Comparison of ENCODE assay signal across 7 cellular contexts in genomic region chr17:16987830-16988601, GRCh38. TPM values are rescaled to one million over a fixed set of nuclear protein-coding genes. Genes with fewer than 3 reads are reported as not detected.
DNase-seq lines count a peak whose midpoint lies in the region; ATAC-seq, FAIRE-seq and TF ChIP-seq lines count a peak whose summit lies in the region.

No MANE protein-coding gene starts in this region.

- no peaks in the 10 kb centered on the region for H3K4me1 ChIP-seq in psoas muscle

- no peaks in the 10 kb centered on the region for H3K36me3 ChIP-seq in psoas muscle (ENCODE audit: insufficient read depth in 1 of 2, low read depth in 1 of 2)

- TF ChIP-seq CTCF in psoas muscle (IDR thresholded peaks at IDR 0.05), result no peak

- intact Hi-C loops in psoas muscle (cut with DNase I), result loop anchor here in 1 of 2 donors (5.0 kb wide), 1 partner anchor 66 kb away; no protein-coding TSS in a partner anchor

- H3K4me3 ChIP-seq in psoas muscle, result no peak overlapping the region

- 44 to 53% (median 50%) methylated on average over 11 of the region's 11 CpGs for WGBS in psoas muscle, 3 donors

- FAIRE-seq in frontal cortex (lab: Jason Lieb, UNC), result no peak

- H3K9me3 ChIP-seq in psoas muscle, result no peaks in the 10 kb centered on the region

- no peaks in the 10 kb centered on the region for H3K27me3 ChIP-seq in psoas muscle (ENCODE audit: insufficient read depth in 3 of 3, low read length in 2 of 3)

- H3K27ac ChIP-seq in psoas muscle, result no peak overlapping the region

- DNase-seq in NOMO-1 (lab: John Stamatoyannopoulos, UW; ENCODE audit: unreplicated experiment in 2 of 2) (peak; percentile 92 to 94), activated T-cell treated with anti-CD3 and anti-CD28 coated beads for 24 hours (ENCODE audit: low read depth) (peak; percentile 52), frontal cortex (ENCODE audit: low spot score in 2 of 2) (peak; percentile 49 to 65), psoas muscle (peak; percentile 76 to 84), NCI-H1436 treated with DMSO at 0.1 percent for 48 hours (lab: John Stamatoyannopoulos, UW) (no peak)

- ATAC-seq in GM18517 (IDR thresholded peaks at IDR 0.05; ENCODE audit: unreplicated experiment) (peak; percentile 73), HG02759 (IDR thresholded peaks at IDR 0.05; ENCODE audit: unreplicated experiment) (peak; percentile 72), psoas muscle (peak; percentile 30 to 52 (median 40))

RNA-seq across cellular contexts. Expression of gene TNFRSF13B, which starts 16.1 kb away (rescaled TPM):
- total RNA-seq in frontal cortex (not detected), psoas muscle (not detected)
- polyA plus RNA-seq in psoas muscle, result not detected

RNA-seq across cellular contexts. Expression of gene MPRIP, which starts 54.2 kb away (rescaled TPM):
- total RNA-seq in frontal cortex, result 131 TPM
- 100 to 1,000 TPM; 228 to 322 (median 258) TPM for total RNA-seq in psoas muscle
- polyA plus RNA-seq in psoas muscle, result 100 to 1,000 TPM; 142 to 270 (median 184) TPM
